ENCODE assay signal across 14 cellular contexts in the genomic region with DNA sequence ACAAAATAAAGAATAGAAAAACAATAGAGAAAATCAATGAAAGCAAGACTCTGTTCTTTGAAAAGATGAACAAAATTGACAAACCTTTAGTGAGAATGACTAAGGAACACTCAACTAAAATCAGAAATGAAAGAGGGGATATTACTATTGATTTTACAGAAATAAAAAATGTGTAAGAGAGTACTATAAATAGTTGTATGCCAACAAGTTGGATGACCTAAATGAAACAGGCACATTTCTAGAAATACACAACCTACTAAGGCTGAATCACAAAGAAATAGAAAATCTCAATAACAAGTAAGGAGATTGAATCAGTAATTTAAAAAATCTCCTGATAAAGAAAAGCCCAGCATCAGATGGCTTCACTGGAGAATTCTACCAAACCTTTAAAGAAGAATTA. TPM values are rescaled to one million over a fixed set of nuclear protein-coding genes. Genes with fewer than 3 reads are reported as not detected.
A peak's percentile ranks its signal among the peaks of the same experiment; 100 is the strongest.
DNase-seq lines count a peak whose midpoint lies in the region; ATAC-seq lines count a peak whose summit lies in the region.
"Had no signal": no experiment of that assay in that cellular context is flagged by ENCODE, and none has a peak within 500 bp of the region (broad histone marks: within the 10 kb centered on the region; RNA-seq: fewer than 3 reads in every experiment).

No MANE protein-coding gene starts in this region.

- ATAC-seq in activated CD4-positive, alpha-beta T cell treated with anti-CD3 and anti-CD28 coated beads for 36 hours, result peak; percentile 86
- ATAC-seq in activated T-cell treated with anti-CD3 and anti-CD28 coated beads, Interleukin-2, amount 50 U/mL, for 72 hours (replicated peaks in 1 of 2), result peak; percentile 70 to 77
- no peak for ATAC-seq in stimulated activated naive CD8-positive, alpha-beta T cell treated with anti-CD3 and anti-CD28 coated beads, Interleukin-15, amount 100 ng/mL, for 72 hours
- ATAC-seq: CD8-positive, alpha-beta T cell had no signal

- H3K9me3 Mint-ChIP-seq in activated CD4-positive, alpha-beta T cell treated with anti-CD3 and anti-CD28 coated beads for 36 hours (ENCODE audit: low read depth), result peaks cover 13% of the 10 kb centered on the region
- H3K9me3 Mint-ChIP-seq in activated T-cell treated with anti-CD3 and anti-CD28 coated beads, Interleukin-2, amount 50 U/mL, for 72 hours, result no peaks in the 10 kb centered on the region
- peaks cover 9% of the 10 kb centered on the region for H3K9me3 Mint-ChIP-seq in stimulated activated naive CD8-positive, alpha-beta T cell treated with anti-CD3 and anti-CD28 coated beads, Interleukin-15, Interleukin-2, amounts not matched to agents 100 ng/mL and 50 ng/mL, for 24 hours
- H3K9me3 Mint-ChIP-seq in stimulated activated naive CD8-positive, alpha-beta T cell treated with anti-CD3 and anti-CD28 coated beads, Interleukin-15, amount 100 ng/mL, for 72 hours, result peaks cover 12 to 16% of the 10 kb centered on the region in 2 donors

- peaks cover 3% of the 10 kb centered on the region for H3K36me3 Mint-ChIP-seq in activated CD4-positive, alpha-beta T cell treated with anti-CD3 and anti-CD28 coated beads for 36 hours (ENCODE audit: low read depth)
- peaks cover 2 to 16% of the 10 kb centered on the region in 2 donors for H3K36me3 Mint-ChIP-seq in activated T-cell treated with anti-CD3 and anti-CD28 coated beads, Interleukin-2, amount 50 U/mL, for 72 hours (ENCODE audit: insufficient read depth in 2 of 2)
- no peaks in the 10 kb centered on the region for H3K36me3 Mint-ChIP-seq in stimulated activated naive CD8-positive, alpha-beta T cell treated with anti-CD3 and anti-CD28 coated beads, Interleukin-15, Interleukin-2, amounts not matched to agents 100 ng/mL and 50 ng/mL, for 24 hours (ENCODE audit: low read depth)
- H3K36me3 Mint-ChIP-seq: CD8-positive, alpha-beta T cell had no signal

- CTCF ChIA-PET in activated CD4-positive, alpha-beta T cell treated with anti-CD3 and anti-CD28 coated beads for 36 hours (lab: Charles Lee), result no interaction called here

- no peak for DNase-seq in activated CD4-positive, alpha-beta T cell treated with anti-CD3 and anti-CD28 coated beads for 36 hours
- DNase-seq in activated CD4-positive, alpha-beta T cell treated with anti-CD3 and anti-CD28 coated beads, Interleukin-2, amount 50 U/mL, for 48 hours, result no peak
- DNase-seq in activated T-cell treated with anti-CD3 and anti-CD28 coated beads, Interleukin-2, amount 50 U/mL, for 72 hours, result no peak
- DNase-seq in activated T-cell treated with anti-CD3 and anti-CD28 coated beads, Interleukin-2, amount 50 U/mL, for 48 hours, result no peak
- no peak for DNase-seq in stimulated activated naive CD8-positive, alpha-beta T cell treated with anti-CD3 and anti-CD28 coated beads, Interleukin-15, amount 100 ng/mL, for 72 hours
- DNase-seq: Caco-2; CD4-positive, CD25-positive, alpha-beta regulatory T cell; CD8-positive, alpha-beta T cell; DMS153; DND-41; GOT3; HFFc6 had no signal

- H3K27ac Mint-ChIP-seq in activated CD4-positive, alpha-beta T cell treated with anti-CD3 and anti-CD28 coated beads for 36 hours, result peak overlapping the region; percentile 63
- peak overlapping the region; percentile 72 for H3K27ac Mint-ChIP-seq in activated T-cell treated with anti-CD3 and anti-CD28 coated beads, Interleukin-2, amount 50 U/mL, for 72 hours
- H3K27ac Mint-ChIP-seq in stimulated activated naive CD8-positive, alpha-beta T cell treated with anti-CD3 and anti-CD28 coated beads, Interleukin-15, Interleukin-2, amounts not matched to agents 100 ng/mL and 50 ng/mL, for 24 hours, result peak overlapping the region; percentile 56
- H3K27ac Mint-ChIP-seq in stimulated activated naive CD8-positive, alpha-beta T cell treated with anti-CD3 and anti-CD28 coated beads, Interleukin-15, amount 100 ng/mL, for 72 hours, result no peak overlapping the region
- H3K27ac Mint-ChIP-seq: B cell; CD4-positive, CD25-positive, alpha-beta regulatory T cell; CD8-positive, alpha-beta T cell; HFFc6 had no signal

- peaks cover 36% of the 10 kb centered on the region for H3K4me1 Mint-ChIP-seq in activated CD4-positive, alpha-beta T cell treated with anti-CD3 and anti-CD28 coated beads for 36 hours
- H3K4me1 Mint-ChIP-seq in activated T-cell treated with anti-CD3 and anti-CD28 coated beads, Interleukin-2, amount 50 U/mL, for 72 hours (ENCODE audit: low read depth), result peaks cover 22% of the 10 kb centered on the region
- H3K4me1 Mint-ChIP-seq in stimulated activated naive CD8-positive, alpha-beta T cell treated with anti-CD3 and anti-CD28 coated beads, Interleukin-15, Interleukin-2, amounts not matched to agents 100 ng/mL and 50 ng/mL, for 24 hours (ENCODE audit: low read depth), result peaks cover 10% of the 10 kb centered on the region
- H3K4me1 Mint-ChIP-seq in stimulated activated naive CD8-positive, alpha-beta T cell treated with anti-CD3 and anti-CD28 coated beads, Interleukin-15, amount 100 ng/mL, for 72 hours, result no peaks in the 10 kb centered on the region
- H3K4me1 Mint-ChIP-seq: B cell; CD4-positive, CD25-positive, alpha-beta regulatory T cell had no signal

- intact Hi-C loops in activated CD4-positive, alpha-beta T cell treated with anti-CD3 and anti-CD28 coated beads for 36 hours (cut with DNase I, micrococcal nuclease), result loop anchor here (1.0 kb wide), 1 partner anchor 16 kb away; no protein-coding TSS in a partner anchor

- H3K4me3 Mint-ChIP-seq in activated CD4-positive, alpha-beta T cell treated with anti-CD3 and anti-CD28 coated beads for 36 hours, result no peak overlapping the region
- H3K4me3 Mint-ChIP-seq in activated T-cell treated with anti-CD3 and anti-CD28 coated beads, Interleukin-2, amount 50 U/mL, for 72 hours, result peak overlapping the region in 1 of 2 donors; percentile 32
- H3K4me3 Mint-ChIP-seq in stimulated activated naive CD8-positive, alpha-beta T cell treated with anti-CD3 and anti-CD28 coated beads, Interleukin-15, Interleukin-2, amounts not matched to agents 100 ng/mL and 50 ng/mL, for 24 hours, result no peak overlapping the region
- H3K4me3 Mint-ChIP-seq in stimulated activated naive CD8-positive, alpha-beta T cell treated with anti-CD3 and anti-CD28 coated beads, Interleukin-15, amount 100 ng/mL, for 72 hours, result no peak overlapping the region
- H3K4me3 Mint-ChIP-seq: B cell; CD4-positive, CD25-positive, alpha-beta regulatory T cell; CD8-positive, alpha-beta T cell; HFFc6 had no signal

- H3K27me3 Mint-ChIP-seq in activated CD4-positive, alpha-beta T cell treated with anti-CD3 and anti-CD28 coated beads for 36 hours, result peaks cover 2% of the 10 kb centered on the region
- H3K27me3 Mint-ChIP-seq in activated T-cell treated with anti-CD3 and anti-CD28 coated beads, Interleukin-2, amount 50 U/mL, for 72 hours (ENCODE audit: low read depth), result no peaks in the 10 kb centered on the region
- no peaks in the 10 kb centered on the region for H3K27me3 Mint-ChIP-seq in stimulated activated naive CD8-positive, alpha-beta T cell treated with anti-CD3 and anti-CD28 coated beads, Interleukin-15, Interleukin-2, amounts not matched to agents 100 ng/mL and 50 ng/mL, for 24 hours
- H3K27me3 Mint-ChIP-seq in stimulated activated naive CD8-positive, alpha-beta T cell treated with anti-CD3 and anti-CD28 coated beads, Interleukin-15, amount 100 ng/mL, for 72 hours, result no peaks in the 10 kb centered on the region
- H3K27me3 Mint-ChIP-seq: B cell had no signal

- POLR2A ChIA-PET in activated CD4-positive, alpha-beta T cell treated with anti-CD3 and anti-CD28 coated beads for 36 hours (lab: Charles Lee), result no interaction called here

RNA-seq across cellular contexts. Expression of a gene that starts 18.4 kb away (rescaled TPM):
- total RNA-seq in activated CD4-positive, alpha-beta T cell treated with anti-CD3 and anti-CD28 coated beads for 36 hours, result 1 to 10 TPM; 1.6 to 2.0 TPM
- total RNA-seq in activated T-cell treated with anti-CD3 and anti-CD28 coated beads, Interleukin-2, amount 50 U/mL, for 72 hours, result under 1 TPM in 1 of 2 donors, not detected in 1; 0.17 TPM
- total RNA-seq: B cell; CD8-positive, alpha-beta T cell had no signal

Comparison
In these comparisons a context has a peak if more than half of its experiments do, and no peak if none do; other contexts are left out.
1. H3K27ac Mint-ChIP-seq: peak in activated CD4-positive, alpha-beta T cell treated with anti-CD3 and anti-CD28 coated beads for 36 hours (single experiment), activated T-cell treated with anti-CD3 and anti-CD28 coated beads, Interleukin-2, amount 50 U/mL, for 72 hours (single experiment) and stimulated activated naive CD8-positive, alpha-beta T cell treated with anti-CD3 and anti-CD28 coated beads, Interleukin-15, Interleukin-2, amounts not matched to agents 100 ng/mL and 50 ng/mL, for 24 hours (single experiment); none in stimulated activated naive CD8-positive, alpha-beta T cell treated with anti-CD3 and anti-CD28 coated beads, Interleukin-15, amount 100 ng/mL, for 72 hours (0 of 2).